Comparison of ENCODE assay signal across 15 cellular contexts in genomic region chr13:21048901-21049655, GRCh38.
"Had no signal": no experiment of that assay in that cellular context is flagged by ENCODE, and none has a peak within 500 bp of the region (broad histone marks: within the 10 kb centered on the region; RNA-seq: fewer than 3 reads in every experiment).

No MANE protein-coding gene starts in this region.

- H3K27me3 ChIP-seq: brain microvascular endothelial cell, right lobe of liver, testis had no signal

- H3K36me3 Mint-ChIP-seq: activated CD4-positive, alpha-beta memory T cell treated with anti-CD3 and anti-CD28 coated beads for 36 hours; activated naive CD8-positive, alpha-beta T cell treated with anti-CD3 and anti-CD28 coated beads for 36 hours; naive B cell had no signal

- H3K9me3 ChIP-seq: lower lobe of right lung, right lobe of liver, testis had no signal

- H3K4me1 Mint-ChIP-seq: activated naive CD8-positive, alpha-beta T cell treated with anti-CD3 and anti-CD28 coated beads for 36 hours had no signal

- H3K27ac ChIP-seq: brain microvascular endothelial cell, lower lobe of right lung, right lobe of liver, testis had no signal

- ATAC-seq: activated T-cell treated with anti-CD3 and anti-CD28 coated beads, Interleukin-2, amount 50 U/mL, for 72 hours; lower lobe of right lung had no signal

- DNase-seq: activated CD4-positive, alpha-beta memory T cell treated with anti-CD3 and anti-CD28 coated beads for 36 hours; activated gamma-delta T cell treated with Interleukin-2 at 50 U/mL for 16 hours; activated naive CD8-positive, alpha-beta T cell treated with anti-CD3 and anti-CD28 coated beads for 36 hours; activated T-cell treated with anti-CD3 and anti-CD28 coated beads, Interleukin-2, amount 50 U/mL, for 72 hours; brain microvascular endothelial cell; foreskin melanocyte; lower lobe of right lung; naive B cell; right lobe of liver; stimulated activated CD4-positive, alpha-beta T cell treated with anti-CD3 and anti-CD28 coated beads, Interleukin-12 subunit alpha, Interleukin-12 subunit beta, amount 100 ng/mL, for 4 hours; stimulated activated CD4-positive, alpha-beta T cell treated with anti-CD3 and anti-CD28 coated beads, Interleukin-4, amount 100 ng/mL, for 1 hour; stimulated activated CD8-positive, alpha-beta memory T cell treated with anti-CD3 and anti-CD28 coated beads, Interleukin-4, amount 100 ng/mL, for 48 hours; testis had no signal

- H3K27me3 Mint-ChIP-seq: naive B cell, progenitor cell of endocrine pancreas had no signal

- H3K4me3 Mint-ChIP-seq: activated CD4-positive, alpha-beta memory T cell treated with anti-CD3 and anti-CD28 coated beads for 36 hours; activated naive CD8-positive, alpha-beta T cell treated with anti-CD3 and anti-CD28 coated beads for 36 hours; activated T-cell treated with anti-CD3 and anti-CD28 coated beads, Interleukin-2, amount 50 U/mL, for 72 hours; naive B cell; stimulated activated naive CD8-positive, alpha-beta T cell treated with anti-CD3 and anti-CD28 coated beads, Interleukin-15, Interleukin-2, amounts not matched to agents 100 ng/mL and 50 ng/mL, for 24 hours had no signal

- H3K27ac Mint-ChIP-seq: activated CD4-positive, alpha-beta memory T cell treated with anti-CD3 and anti-CD28 coated beads for 36 hours; activated naive CD8-positive, alpha-beta T cell treated with anti-CD3 and anti-CD28 coated beads for 36 hours; stimulated activated naive CD8-positive, alpha-beta T cell treated with anti-CD3 and anti-CD28 coated beads, Interleukin-15, Interleukin-2, amounts not matched to agents 100 ng/mL and 50 ng/mL, for 24 hours had no signal

- H3K4me1 ChIP-seq: testis had no signal

- H3K9me3 Mint-ChIP-seq: activated CD4-positive, alpha-beta memory T cell treated with anti-CD3 and anti-CD28 coated beads for 36 hours; activated naive CD8-positive, alpha-beta T cell treated with anti-CD3 and anti-CD28 coated beads for 36 hours; activated T-cell treated with anti-CD3 and anti-CD28 coated beads, Interleukin-2, amount 50 U/mL, for 72 hours; naive B cell; stimulated activated naive CD8-positive, alpha-beta T cell treated with anti-CD3 and anti-CD28 coated beads, Interleukin-15, Interleukin-2, amounts not matched to agents 100 ng/mL and 50 ng/mL, for 24 hours had no signal

- H3K4me3 ChIP-seq: lower lobe of right lung, right lobe of liver, testis had no signal
